Comparison of ENCODE assay signal across 9 cellular contexts in genomic region chr4:2534904-2535385, GRCh38. TPM values are rescaled to one million over a fixed set of nuclear protein-coding genes. Genes with fewer than 3 reads are reported as not detected.
DNase-seq lines count a peak whose midpoint lies in the region; ATAC-seq, FAIRE-seq and TF ChIP-seq lines count a peak whose summit lies in the region.
"Had no signal": no experiment of that assay in that cellular context is flagged by ENCODE, and none has a peak within 500 bp of the region (broad histone marks: within the 10 kb centered on the region; RNA-seq: fewer than 3 reads in every experiment).

No MANE protein-coding gene starts in this region.

- H3K27me3 ChIP-seq in GM06990 (replicated peaks; ENCODE audit: control insufficient read depth, insufficient read depth, low read length), result no peaks in the 10 kb centered on the region
- H3K27me3 ChIP-seq in esophagus (ENCODE audit: control insufficient read depth in 1 of 2, insufficient read depth in 2 of 2, low read length in 2 of 2), result no peaks in the 10 kb centered on the region
- H3K27me3 ChIP-seq in prostate gland (replicated peaks; ENCODE audit: insufficient read depth), result no peaks in the 10 kb centered on the region

- peak overlapping the region; percentile 87 for H3K4me3 ChIP-seq in GM06990 (replicated peaks; ENCODE audit: low read depth, low read length)
- peak overlapping the region in 1 of 2 donors; percentile 76 for H3K4me3 ChIP-seq in esophagus (ENCODE audit: low read depth in 1 of 2, low read length in 2 of 2)
- peak overlapping the region; percentile 54 to 65 for H3K4me3 ChIP-seq in prostate gland

- H3K9me3 ChIP-seq in esophagus (ENCODE audit: control insufficient read depth in 2 of 2, insufficient read depth in 1 of 2, low read depth in 1 of 2, low read length in 1 of 2), result no peaks in the 10 kb centered on the region
- H3K9me3 ChIP-seq in prostate gland, result no peaks in the 10 kb centered on the region

- H3K36me3 ChIP-seq in GM06990 (ENCODE audit: control insufficient read depth, insufficient read depth, low read length), result no peaks in the 10 kb centered on the region
- no peaks in the 10 kb centered on the region for H3K36me3 ChIP-seq in esophagus (ENCODE audit: control insufficient read depth in 2 of 2, insufficient read depth in 2 of 2, low read length in 1 of 2)
- no peaks in the 10 kb centered on the region for H3K36me3 ChIP-seq in prostate gland

- TF ChIP-seq CTCF in GM06990 (IDR thresholded peaks at IDR 0.05; ENCODE audit: insufficient read depth, low read length, poor library complexity, severe bottlenecking) (no peak), RWPE1 (conservative IDR thresholded peaks at IDR 0.05; ENCODE audit: low read depth) (no peak), prostate gland (IDR thresholded peaks at IDR 0.05) (no peak)

- no peak for TF ChIP-seq POLR2A in prostate gland (IDR thresholded peaks at IDR 0.05)

- POLR2A ChIA-PET in RWPE1 (lab: Yijun Ruan, JAX; ENCODE audit: low non-redundant PET), result no interaction called here

- H3K27ac ChIP-seq in RWPE1 (peak overlapping the region; percentile 92), esophagus (ENCODE audit: low read depth in 2 of 2, low read length in 1 of 2) (peak overlapping the region; percentile 80 to 88), prostate gland (peak overlapping the region; percentile 84 to 88)

- DNase-seq in GM06990 (ENCODE audit: extremely low read depth, insufficient read length) (no peak), RWPE1 (ENCODE audit: low spot score) (no peak), prostate gland (ENCODE audit: low spot score) (no peak), HK-2 (ENCODE audit: unreplicated experiment) (no peak), retina (no peak), HTR-8/SVneo (ENCODE audit: insufficient read length, low spot score) (no peak)
- DNase-seq: NCI-H2227 treated with DMSO at 0.1 percent for 48 hours had no signal

- ATAC-seq in HG03135 (IDR thresholded peaks at IDR 0.05; ENCODE audit: unreplicated experiment), result no peak

- H3K4me1 ChIP-seq in esophagus (ENCODE audit: control insufficient read depth in 2 of 2, insufficient read depth in 2 of 2, low read length in 1 of 2), result peaks cover 0 to 7% of the 10 kb centered on the region in 2 donors
- H3K4me1 ChIP-seq in prostate gland (replicated peaks), result peaks cover 6% of the 10 kb centered on the region

- CTCF ChIA-PET in RWPE1 (lab: Yijun Ruan, JAX), result no interaction called here

- WGBS in esophagus, 2 donors, result 56 to 60% methylated on average over 6 of the region's 6 CpGs
- WGBS in prostate gland, result 48% methylated on average over 6 of the region's 6 CpGs

- intact Hi-C loops in prostate gland (cut with DNase I), result loop anchor here (5.0 to 10.0 kb wide), 2 partner anchors 222 to 270 kb away; partner anchors contain the start of genes MXD4 and TNIP2

- FAIRE-seq in HTR-8/SVneo (lab: Jason Lieb, UNC), result no peak

RNA-seq across cellular contexts. Expression of gene FAM193A, which starts 1.5 kb away (rescaled TPM):
- 10 to 100 TPM in 1 of 2 donors, 1 to 10 TPM in 1; 5.8 to 10.2 TPM for polyA plus RNA-seq in esophagus
- 10 to 100 TPM; 24.1 to 53.1 TPM for total RNA-seq in prostate gland
